8 cellular contexts compared by ENCODE assay signal in genomic region chr7:32942783-32943653, GRCh38.
A peak's percentile ranks its signal among the peaks of the same experiment; 100 is the strongest.
DNase-seq lines count a peak whose midpoint lies in the region; ATAC-seq and TF ChIP-seq lines count a peak whose summit lies in the region.

No MANE protein-coding gene starts in this region.

- H3K4me3 ChIP-seq in retinal pigment epithelial cell (ENCODE audit: low read length), result peak overlapping the region; percentile 77

- DNase-seq in GM13976 (ENCODE audit: low spot score) (peak; percentile 91), NCI-H1105 (lab: John Stamatoyannopoulos, UW) (peak; percentile 80), T-helper 22 cell (ENCODE audit: low read depth) (peak; percentile 32), astrocyte of the hippocampus (ENCODE audit: low read depth, low spot score) (peak; percentile 92), hippocampal formation (lab: John Stamatoyannopoulos, UW) (peak; percentile 55 to 80), retinal pigment epithelial cell (ENCODE audit: low read depth) (peak; percentile 35), OCI-M2 (lab: John Stamatoyannopoulos, UW; ENCODE audit: unreplicated experiment) (no peak)

- peak; percentile 88 for ATAC-seq in HG02642 (IDR thresholded peaks at IDR 0.05; ENCODE audit: poor library complexity, unreplicated experiment)

- in situ Hi-C loops in GM13976 (cut with MboI; ENCODE audit: low sequenced_read_pairs, unreplicated experiment), result no loop called here

- TF ChIP-seq CTCF in GM13976 (IDR thresholded peaks at IDR 0.05; ENCODE audit: borderline replicate concordance, control extremely low read depth, extremely low read depth, insufficient read depth, missing control alignments), result peak; percentile 52
- TF ChIP-seq CTCF in retinal pigment epithelial cell (conservative IDR thresholded peaks at IDR 0.05; ENCODE audit: low read depth, low read length), result peak; percentile 52
